Comparison of ENCODE assay signal across 35 cellular contexts in the genomic region with DNA sequence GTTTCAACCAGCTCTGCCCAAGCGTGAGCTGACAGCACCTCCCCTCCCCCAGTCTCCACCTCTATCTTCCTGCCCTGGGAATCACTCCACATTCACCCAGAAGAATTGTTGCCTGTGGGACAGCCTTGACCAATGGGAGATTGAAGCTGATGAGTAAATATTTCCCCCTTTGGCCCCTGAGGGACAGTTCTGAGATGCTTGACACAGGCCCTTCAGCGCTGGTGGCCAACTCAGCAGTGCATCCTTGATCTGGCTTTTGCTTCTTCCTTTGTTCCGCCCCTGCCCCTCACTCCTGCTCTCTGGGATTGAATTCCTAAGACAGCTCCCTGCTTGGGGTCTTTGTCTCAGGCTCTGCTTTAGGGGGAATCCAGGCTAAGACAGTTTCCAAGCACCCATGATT. TPM values are rescaled to one million over a fixed set of nuclear protein-coding genes. Genes with fewer than 3 reads are reported as not detected.
"Had no signal": no experiment of that assay in that cellular context is flagged by ENCODE, and none has a peak within 500 bp of the region (broad histone marks: within the 10 kb centered on the region; RNA-seq: fewer than 3 reads in every experiment).

No MANE protein-coding gene starts in this region.

- H3K79me2 ChIP-seq: parathyroid adenoma had no signal

- H3K36me3 Mint-ChIP-seq: activated naive CD8-positive, alpha-beta T cell treated with anti-CD3 and anti-CD28 coated beads, Interleukin-2, amount 10 ng/mL, durations not matched to agents 7 days and 5 days; brain; natural killer cell treated with Interleukin-12 subunit alpha and Interleukin-12 subunit beta and Interleukin-15 and Interleukin-18, amount 100 ng/mL, for 72 hours; stimulated activated memory B cell treated with anti-CD40 and anti-IgM and Interleukin-4, amounts not matched to agents 10 μg/mL and 1 μg/mL and 100 μg/mL, for 72 hours had no signal

- H3K27me3 ChIP-seq: ascending aorta, cardiac muscle cell, colonic mucosa, right atrium auricular region, upper lobe of left lung had no signal

- H3K27ac Mint-ChIP-seq: activated B cell treated with CpG ODN at 0.5 μM for 24 hours; activated CD4-positive, alpha-beta T cell treated with anti-CD3 and anti-CD28 coated beads for 36 hours; activated naive CD8-positive, alpha-beta T cell treated with anti-CD3 and anti-CD28 coated beads, Interleukin-2, amount 10 ng/mL, durations not matched to agents 7 days and 5 days; natural killer cell treated with Interleukin-12 subunit alpha and Interleukin-12 subunit beta and Interleukin-15 and Interleukin-18, amount 100 ng/mL, for 72 hours; stimulated activated memory B cell treated with anti-CD40 and anti-IgM and Interleukin-4, amounts not matched to agents 10 μg/mL and 1 μg/mL and 100 μg/mL, for 72 hours; stimulated activated naive CD8-positive, alpha-beta T cell treated with anti-CD3 and anti-CD28 coated beads, Interleukin-15, amount 100 ng/mL, for 72 hours; T-helper 2 cell treated with Interferon-gamma antibody and Interleukin-4, amounts not matched to agents 5 μg/mL and 100 μg/mL, for 36 hours had no signal

- H3K4me3 ChIP-seq: ascending aorta, cardiac muscle cell, colonic mucosa, esophagus muscularis mucosa, heart right ventricle, left lung, lower lobe of right lung, mucosa of descending colon, psoas muscle, right atrium auricular region, smooth muscle cell, upper lobe of left lung had no signal

- H3K4me2 ChIP-seq: smooth muscle cell had no signal

- H3K27ac ChIP-seq: ascending aorta, cardiac muscle cell, colonic mucosa, esophagus muscularis mucosa, heart right ventricle, left lung, lower lobe of right lung, parathyroid adenoma, psoas muscle, right atrium auricular region, upper lobe of left lung had no signal

- H3K4me1 Mint-ChIP-seq: activated B cell treated with CpG ODN at 0.5 μM for 24 hours; activated CD4-positive, alpha-beta T cell treated with anti-CD3 and anti-CD28 coated beads for 36 hours; activated naive CD8-positive, alpha-beta T cell treated with anti-CD3 and anti-CD28 coated beads, Interleukin-2, amount 10 ng/mL, durations not matched to agents 7 days and 5 days; stimulated activated memory B cell treated with anti-CD40 and anti-IgM and Interleukin-4, amounts not matched to agents 10 μg/mL and 1 μg/mL and 100 μg/mL, for 72 hours; stimulated activated naive CD8-positive, alpha-beta T cell treated with anti-CD3 and anti-CD28 coated beads, Interleukin-15, amount 100 ng/mL, for 72 hours had no signal

- DNase-seq: activated B cell treated with CpG ODN at 0.5 μM for 24 hours; activated CD4-positive, alpha-beta T cell treated with anti-CD3 and anti-CD28 coated beads for 36 hours; activated effector memory CD4-positive, alpha-beta T cell treated with Interleukin-2 at 50 U/mL for 16 hours; activated naive CD4-positive, alpha-beta T cell treated with Interleukin-2 at 50 U/mL for 16 hours; activated naive CD8-positive, alpha-beta T cell treated with anti-CD3 and anti-CD28 coated beads, Interleukin-2, amount 10 ng/mL, durations not matched to agents 7 days and 5 days; activated T-cell treated with anti-CD3 and anti-CD28 coated beads for 4 hours; cerebellar nuclear complex; colonic mucosa; foreskin melanocyte; heart right ventricle; left lung; lower lobe of right lung; mesenchymal stem cell; mucosa of descending colon; nucleus accumbens; psoas muscle; stimulated activated CD4-positive, alpha-beta T cell treated with anti-CD3 and anti-CD28 coated beads, Interleukin-1b, Interleukin-23, amount 100 ng/mL, for 48 hours; stimulated activated CD4-positive, alpha-beta T cell treated with anti-CD3 and anti-CD28 coated beads, Interleukin-4, amount 100 ng/mL, for 4 hours; stimulated activated CD8-positive, alpha-beta memory T cell treated with anti-CD3 and anti-CD28 coated beads, Interleukin-4, amount 100 ng/mL, for 48 hours; stimulated activated naive CD8-positive, alpha-beta T cell treated with anti-CD3 and anti-CD28 coated beads, Interleukin-15, amount 100 ng/mL, for 72 hours; substantia nigra; T-helper 1 cell; upper lobe of left lung had no signal

- H3K4me1 ChIP-seq: ascending aorta, colonic mucosa, esophagus muscularis mucosa, left lung, parathyroid adenoma, psoas muscle, right atrium auricular region had no signal

- H2AFZ ChIP-seq: parathyroid adenoma had no signal

- ATAC-seq: activated CD4-positive, alpha-beta T cell treated with anti-CD3 and anti-CD28 coated beads for 36 hours; heart right ventricle; left lung; lower lobe of right lung; mucosa of descending colon; natural killer cell treated with Interleukin-12 subunit alpha and Interleukin-12 subunit beta and Interleukin-15 and Interleukin-18, amount 100 ng/mL, for 72 hours; psoas muscle; stimulated activated memory B cell treated with anti-CD40 and anti-IgM and Interleukin-4, amounts not matched to agents 10 μg/mL and 1 μg/mL and 100 μg/mL, for 72 hours; stimulated activated naive CD8-positive, alpha-beta T cell treated with anti-CD3 and anti-CD28 coated beads, Interleukin-15, amount 100 ng/mL, for 72 hours had no signal

- H3K9ac ChIP-seq: parathyroid adenoma had no signal

- H3K4me3 Mint-ChIP-seq: activated B cell treated with CpG ODN at 0.5 μM for 24 hours; activated CD4-positive, alpha-beta T cell treated with anti-CD3 and anti-CD28 coated beads for 36 hours; activated naive CD8-positive, alpha-beta T cell treated with anti-CD3 and anti-CD28 coated beads, Interleukin-2, amount 10 ng/mL, durations not matched to agents 7 days and 5 days; natural killer cell treated with Interleukin-12 subunit alpha and Interleukin-12 subunit beta and Interleukin-15 and Interleukin-18, amount 100 ng/mL, for 72 hours; stimulated activated memory B cell treated with anti-CD40 and anti-IgM and Interleukin-4, amounts not matched to agents 10 μg/mL and 1 μg/mL and 100 μg/mL, for 72 hours; stimulated activated naive CD8-positive, alpha-beta T cell treated with anti-CD3 and anti-CD28 coated beads, Interleukin-15, amount 100 ng/mL, for 72 hours; T-helper 2 cell treated with Interferon-gamma antibody and Interleukin-4, amounts not matched to agents 5 μg/mL and 100 μg/mL, for 36 hours had no signal

- H3K9me3 ChIP-seq: ascending aorta, colonic mucosa, esophagus muscularis mucosa, heart right ventricle, left lung, lower lobe of right lung, mucosa of descending colon, psoas muscle, right atrium auricular region, upper lobe of left lung had no signal

- H3K36me3 ChIP-seq: ascending aorta, cardiac muscle cell, colonic mucosa, esophagus muscularis mucosa, heart right ventricle, left lung, lower lobe of right lung, right atrium auricular region, upper lobe of left lung had no signal

- H3K9me3 Mint-ChIP-seq: activated B cell treated with CpG ODN at 0.5 μM for 24 hours; activated naive CD8-positive, alpha-beta T cell treated with anti-CD3 and anti-CD28 coated beads, Interleukin-2, amount 10 ng/mL, durations not matched to agents 7 days and 5 days; brain; natural killer cell treated with Interleukin-12 subunit alpha and Interleukin-12 subunit beta and Interleukin-15 and Interleukin-18, amount 100 ng/mL, for 72 hours; stimulated activated memory B cell treated with anti-CD40 and anti-IgM and Interleukin-4, amounts not matched to agents 10 μg/mL and 1 μg/mL and 100 μg/mL, for 72 hours; stimulated activated naive CD8-positive, alpha-beta T cell treated with anti-CD3 and anti-CD28 coated beads, Interleukin-15, amount 100 ng/mL, for 72 hours; T-helper 2 cell treated with Interferon-gamma antibody and Interleukin-4, amounts not matched to agents 5 μg/mL and 100 μg/mL, for 36 hours had no signal

RNA-seq across cellular contexts. Expression of gene CRABP1, which starts 27.6 kb away (rescaled TPM):
- total RNA-seq: activated B cell treated with CpG ODN at 0.5 μM for 24 hours; activated naive CD8-positive, alpha-beta T cell treated with anti-CD3 and anti-CD28 coated beads, Interleukin-2, amount 10 ng/mL, durations not matched to agents 7 days and 5 days; ascending aorta; esophagus muscularis mucosa; glomerular endothelial cell; heart right ventricle; left lung; lower lobe of right lung; myocyte; natural killer cell treated with Interleukin-12 subunit alpha and Interleukin-12 subunit beta and Interleukin-15 and Interleukin-18, amount 100 ng/mL, for 72 hours; psoas muscle; right atrium auricular region had no signal
- polyA plus RNA-seq: heart right ventricle had no signal
